Comparison of ENCODE assay signal across 1 cellular context in genomic region chr5:181098642-181099452, GRCh38.
A peak's percentile ranks its signal among the peaks of the same experiment; 100 is the strongest.
TF ChIP-seq lines count a peak whose summit lies in the region.

No MANE protein-coding gene starts in this region.

TF ChIP-seq in A549, 52 proteins besides CTCF, POLR2A, EP300 and RAD21 (continued from another document):
- TF ChIP-seq ZSCAN20 (CRISPR knock-in tag; IDR thresholded peaks at IDR 0.05) (no peak), MAFK (IDR thresholded peaks at IDR 0.05; ENCODE audit: partially characterized antibody) (no peak), TFCP2L1 (CRISPR knock-in tag; IDR thresholded peaks at IDR 0.05) (no peak), PBX3 (IDR thresholded peaks at IDR 0.05) (no peak), USF2 (IDR thresholded peaks at IDR 0.05) (peak; percentile 27; the same call in 1 of the 2 replicates), ATOH8 (CRISPR knock-in tag; IDR thresholded peaks at IDR 0.05; ENCODE audit: low read depth) (no peak), EHMT2 (IDR thresholded peaks at IDR 0.05; ENCODE audit: low read depth) (no peak)
